In the genomic region with DNA sequence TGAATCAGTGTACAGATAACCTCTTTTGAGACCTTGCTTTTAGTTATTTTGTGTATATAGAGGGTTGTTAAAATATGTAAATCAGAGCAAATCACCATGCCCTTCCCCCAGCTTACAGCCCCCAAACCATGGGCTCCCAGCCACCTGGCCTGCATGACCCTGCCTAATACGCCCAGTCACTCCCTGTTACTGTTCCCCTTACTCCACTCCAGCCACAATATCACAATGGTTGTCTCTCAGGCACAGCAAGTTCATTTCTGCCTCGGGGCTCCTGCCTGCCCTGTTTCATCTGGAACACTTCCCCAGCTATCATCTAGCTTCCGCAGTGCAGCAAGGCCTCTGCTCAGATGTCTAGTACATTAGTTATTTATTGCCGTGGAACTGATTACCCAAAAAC, we compare ENCODE assay signal across 14 cellular contexts. TPM values are rescaled to one million over a fixed set of nuclear protein-coding genes. Genes with fewer than 3 reads are reported as not detected.
DNase-seq lines count a peak whose midpoint lies in the region; ATAC-seq and TF ChIP-seq lines count a peak whose summit lies in the region.
"Had no signal": no experiment of that assay in that cellular context is flagged by ENCODE, and none has a peak within 500 bp of the region (broad histone marks: within the 10 kb centered on the region; RNA-seq: fewer than 3 reads in every experiment).

No MANE protein-coding gene starts in this region.

- H3K27ac ChIP-seq in Peyer's patch (no peak overlapping the region), endodermal cell (ENCODE audit: low read depth, low read length) (no peak overlapping the region), caudate nucleus (ENCODE audit: low read depth, low read length) (no peak overlapping the region)
- H3K27ac ChIP-seq: ascending aorta, transverse colon had no signal

- ATAC-seq in stimulated activated memory B cell treated with anti-CD40 and anti-IgM and Interleukin-4, amounts not matched to agents 10 μg/mL and 1 μg/mL and 100 μg/mL, for 72 hours: no peak

- no peaks in the 10 kb centered on the region for H3K27me3 Mint-ChIP-seq in endodermal cell (ENCODE audit: insufficient read depth)
- no peaks in the 10 kb centered on the region for H3K27me3 Mint-ChIP-seq in stimulated activated memory B cell treated with anti-CD40 and anti-IgM and Interleukin-4, amounts not matched to agents 10 μg/mL and 1 μg/mL and 100 μg/mL, for 72 hours

- H3K9me3 ChIP-seq in Peyer's patch: no peaks in the 10 kb centered on the region
- no peaks in the 10 kb centered on the region for H3K9me3 ChIP-seq in endodermal cell (ENCODE audit: control insufficient read depth, low read length)
- H3K9me3 ChIP-seq: transverse colon had no signal

- TF ChIP-seq POLR2A in Peyer's patch (IDR thresholded peaks at IDR 0.05): no peak

- H3K4me3 ChIP-seq in Peyer's patch (no peak overlapping the region), endodermal cell (ENCODE audit: low read length) (no peak overlapping the region)
- H3K4me3 ChIP-seq: ascending aorta, transverse colon had no signal

- WGBS in endodermal cell (ENCODE audit: insufficient coverage in 1 of 2, insufficient read length in 1 of 2), 2 experiments: 94 to 97% methylated on average over 4 of the region's 4 CpGs

- no peak overlapping the region for H3K9ac ChIP-seq in endodermal cell (ENCODE audit: extremely low read depth, low read length, poor library complexity, severe bottlenecking)

- peaks cover 1% of the 10 kb centered on the region for H3K9me3 Mint-ChIP-seq in endodermal cell
- peaks cover 7% of the 10 kb centered on the region for H3K9me3 Mint-ChIP-seq in stimulated activated memory B cell treated with anti-CD40 and anti-IgM and Interleukin-4, amounts not matched to agents 10 μg/mL and 1 μg/mL and 100 μg/mL, for 72 hours

- H3K36me3 ChIP-seq in Peyer's patch (no peaks in the 10 kb centered on the region), endodermal cell (ENCODE audit: control insufficient read depth, insufficient read depth, low read length) (no peaks in the 10 kb centered on the region)
- H3K36me3 ChIP-seq: transverse colon had no signal

- H3K4me3 Mint-ChIP-seq in endodermal cell: no peak overlapping the region
- H3K4me3 Mint-ChIP-seq in stimulated activated memory B cell treated with anti-CD40 and anti-IgM and Interleukin-4, amounts not matched to agents 10 μg/mL and 1 μg/mL and 100 μg/mL, for 72 hours: no peak overlapping the region

- peaks cover 6% of the 10 kb centered on the region for H3K36me3 Mint-ChIP-seq in endodermal cell (ENCODE audit: low read depth)
- H3K36me3 Mint-ChIP-seq in stimulated activated memory B cell treated with anti-CD40 and anti-IgM and Interleukin-4, amounts not matched to agents 10 μg/mL and 1 μg/mL and 100 μg/mL, for 72 hours: peaks cover 26% of the 10 kb centered on the region

- peak; percentile 57 for DNase-seq in activated CD8-positive, alpha-beta memory T cell treated with anti-CD3 and anti-CD28 coated beads for 24 hours
- DNase-seq in activated CD8-positive, alpha-beta memory T cell treated with anti-CD3 and anti-CD28 coated beads, Interleukin-2, amount 50 U/mL, for 4 hours: no peak
- DNase-seq in Peyer's patch (peak in 2 of 3 donors; percentile 22 to 41), endodermal cell (peak; percentile 7), caudate nucleus (lab: John Stamatoyannopoulos, UW) (no peak), 8988T (no peak), DMS53 (lab: John Stamatoyannopoulos, UW) (no peak)
- DNase-seq: effector CD4-positive, alpha-beta T cell; NCI-H1417 treated with DMSO at 0.1 percent for 48 hours; NCI-H69; SHP77; transverse colon had no signal

- no peaks in the 10 kb centered on the region for H3K4me1 Mint-ChIP-seq in endodermal cell
- H3K4me1 Mint-ChIP-seq in stimulated activated memory B cell treated with anti-CD40 and anti-IgM and Interleukin-4, amounts not matched to agents 10 μg/mL and 1 μg/mL and 100 μg/mL, for 72 hours: peaks cover 54% of the 10 kb centered on the region

- no peak for TF ChIP-seq CTCF in Peyer's patch (IDR thresholded peaks at IDR 0.05)
- TF ChIP-seq CTCF in endodermal cell (conservative IDR thresholded peaks at IDR 0.05): no peak

- no peaks in the 10 kb centered on the region for H3K27me3 ChIP-seq in Peyer's patch
- H3K27me3 ChIP-seq in endodermal cell (ENCODE audit: control insufficient read depth, insufficient read depth, low read length, poor library complexity, severe bottlenecking): no peaks in the 10 kb centered on the region
- H3K27me3 ChIP-seq: ascending aorta, transverse colon had no signal

- H3K27ac Mint-ChIP-seq in endodermal cell: no peak overlapping the region
- H3K27ac Mint-ChIP-seq in stimulated activated memory B cell treated with anti-CD40 and anti-IgM and Interleukin-4, amounts not matched to agents 10 μg/mL and 1 μg/mL and 100 μg/mL, for 72 hours: peak overlapping the region; percentile 88

- H3K4me1 ChIP-seq in Peyer's patch (peaks cover 0 to 21% (median 18%) of the 10 kb centered on the region in 4 donors), endodermal cell (ENCODE audit: control insufficient read depth, insufficient read depth, low read length) (no peaks in the 10 kb centered on the region)

RNA-seq across cellular contexts. Expression of gene CARD19, which starts 5.0 kb away (rescaled TPM):
- 10 to 100 TPM; 34.7 to 74.4 (median 58.9) TPM for total RNA-seq in Peyer's patch
- total RNA-seq in endodermal cell: 10 to 100 TPM; 16.4 to 21.9 TPM
- 32.1 TPM for polyA plus RNA-seq in endodermal cell (2013, experiment 1 of 2)
- polyA plus RNA-seq in endodermal cell (2013, experiment 2 of 2): 29.8 TPM

RNA-seq across cellular contexts. Expression of gene SUSD3, which starts 32.6 kb away (rescaled TPM):
- total RNA-seq in Peyer's patch: 10 to 100 TPM in 1 of 4 donors, 1 to 10 TPM in 3; 5.5 to 21.5 (median 7.9) TPM
- total RNA-seq in endodermal cell: 1 to 10 TPM; 5.1 to 5.9 TPM
- polyA plus RNA-seq in endodermal cell (2013, experiment 1 of 2): 3.1 TPM
- polyA plus RNA-seq in endodermal cell (2013, experiment 2 of 2): 2.7 TPM
- total RNA-seq: ascending aorta had no signal

RNA-seq across cellular contexts. Expression of gene NINJ1, which starts 43.0 kb away (rescaled TPM):
- total RNA-seq in Peyer's patch (10 to 100 TPM; 47.0 to 56.8 (median 54.5) TPM), endodermal cell (10 to 100 TPM; 24.2 to 32.0 TPM)
- polyA plus RNA-seq in endodermal cell (2013, experiment 1 of 2): 29.8 TPM
- polyA plus RNA-seq in endodermal cell (2013, experiment 2 of 2): 28.4 TPM

Comparison
In these comparisons a context has a peak if more than half of its experiments do, and no peak if none do; other contexts are left out.
1. DNase-seq: peak in activated CD8-positive, alpha-beta memory T cell treated with anti-CD3 and anti-CD28 coated beads for 24 hours (single experiment), Peyer's patch (2 of 3) and endodermal cell (single experiment); none in activated CD8-positive, alpha-beta memory T cell treated with anti-CD3 and anti-CD28 coated beads, Interleukin-2, amount 50 U/mL, for 4 hours (single experiment), caudate nucleus (0 of 61), 8988T (single experiment) and DMS53 (single experiment).